Comparison of ENCODE assay signal across 20 cellular contexts in genomic region chr11:35540526-35540925, GRCh38. TPM values are rescaled to one million over a fixed set of nuclear protein-coding genes. Genes with fewer than 3 reads are reported as not detected.
DNase-seq lines count a peak whose midpoint lies in the region; ATAC-seq and TF ChIP-seq lines count a peak whose summit lies in the region.
"Had no signal": no experiment of that assay in that cellular context is flagged by ENCODE, and none has a peak within 500 bp of the region (broad histone marks: within the 10 kb centered on the region; RNA-seq: fewer than 3 reads in every experiment).

No MANE protein-coding gene starts in this region.

- H3K9me3 ChIP-seq in breast epithelium: no peaks in the 10 kb centered on the region
- no peaks in the 10 kb centered on the region for H3K9me3 ChIP-seq in adipocyte (ENCODE audit: control insufficient read depth, low read length)
- no peaks in the 10 kb centered on the region for H3K9me3 ChIP-seq in vagina
- H3K9me3 ChIP-seq in A673 (ENCODE audit: low read depth, low read length, poor library complexity, severe bottlenecking): no peaks in the 10 kb centered on the region
- no peaks in the 10 kb centered on the region for H3K9me3 ChIP-seq in lower lobe of right lung

- CTCF ChIA-PET in MCF 10A (lab: Yijun Ruan, JAX) (interaction anchor here (0.7 kb wide), 1 partner anchor 726 kb away, joined by 3 read pairs; no protein-coding TSS in a partner anchor), A673 (lab: Charles Lee) (no interaction called here)

- BruUV-seq in MCF 10A (replicated peaks; lab: Mats Ljungman, UMichigan) (no TSS peak), A673 (replicated peaks; lab: Mats Ljungman, UMichigan) (no TSS peak)

- H3K4me3 ChIP-seq in breast epithelium (no peak overlapping the region), adipocyte (ENCODE audit: low read length) (no peak overlapping the region), vagina (no peak overlapping the region), A673 (ENCODE audit: low read depth, low read length, poor library complexity, severe bottlenecking) (no peak overlapping the region), lower lobe of right lung (no peak overlapping the region)
- H3K4me3 ChIP-seq: skin epidermis had no signal

- H3K4me3 Mint-ChIP-seq in MCF 10A (ENCODE audit: unreplicated experiment) (no peak overlapping the region), glutamatergic neuron (ENCODE audit: unreplicated experiment) (no peak overlapping the region)
- H3K4me3 Mint-ChIP-seq: activated naive CD8-positive, alpha-beta T cell treated with anti-CD3 and anti-CD28 coated beads, Interleukin-2, amount 10 ng/mL, durations not matched to agents 7 days and 5 days; CD4-positive, alpha-beta memory T cell; WTC11 had no signal

- ATAC-seq in lower lobe of right lung: no peak
- ATAC-seq in GM21786 (IDR thresholded peaks at IDR 0.05; ENCODE audit: unreplicated experiment): no peak
- ATAC-seq: WTC11 had no signal

- H3K9me3 Mint-ChIP-seq in MCF 10A (ENCODE audit: unreplicated experiment): no peaks in the 10 kb centered on the region
- H3K9me3 Mint-ChIP-seq in glutamatergic neuron (ENCODE audit: unreplicated experiment): no peaks in the 10 kb centered on the region
- H3K9me3 Mint-ChIP-seq: activated naive CD8-positive, alpha-beta T cell treated with anti-CD3 and anti-CD28 coated beads, Interleukin-2, amount 10 ng/mL, durations not matched to agents 7 days and 5 days; CD4-positive, alpha-beta memory T cell; WTC11 had no signal

- no peak overlapping the region for H3K27ac Mint-ChIP-seq in MCF 10A (ENCODE audit: low read depth, unreplicated experiment)
- peak overlapping the region; percentile 53 for H3K27ac Mint-ChIP-seq in glutamatergic neuron (ENCODE audit: unreplicated experiment)
- H3K27ac Mint-ChIP-seq: activated naive CD8-positive, alpha-beta T cell treated with anti-CD3 and anti-CD28 coated beads, Interleukin-2, amount 10 ng/mL, durations not matched to agents 7 days and 5 days; CD4-positive, alpha-beta memory T cell; WTC11 had no signal

- no peaks in the 10 kb centered on the region for H3K27me3 ChIP-seq in breast epithelium
- H3K27me3 ChIP-seq in adipocyte (replicated peaks; ENCODE audit: control insufficient read depth, insufficient read depth, low read length): no peaks in the 10 kb centered on the region
- no peaks in the 10 kb centered on the region for H3K27me3 ChIP-seq in vagina
- H3K27me3 ChIP-seq in A673 (replicated peaks; ENCODE audit: insufficient read depth, low read depth, low read length, poor library complexity): peaks cover 51% of the 10 kb centered on the region
- H3K27me3 ChIP-seq in lower lobe of right lung (ENCODE audit: low read depth): no peaks in the 10 kb centered on the region

- H3K36me3 Mint-ChIP-seq in MCF 10A (ENCODE audit: insufficient read depth, unreplicated experiment) (no peaks in the 10 kb centered on the region), glutamatergic neuron (ENCODE audit: unreplicated experiment) (no peaks in the 10 kb centered on the region)
- H3K36me3 Mint-ChIP-seq: activated naive CD8-positive, alpha-beta T cell treated with anti-CD3 and anti-CD28 coated beads, Interleukin-2, amount 10 ng/mL, durations not matched to agents 7 days and 5 days; CD4-positive, alpha-beta memory T cell; WTC11 had no signal

- TF ChIP-seq POLR2A in breast epithelium (IDR thresholded peaks at IDR 0.05) (no peak), vagina (IDR thresholded peaks at IDR 0.05) (no peak)

- TF ChIP-seq CTCF in breast epithelium (IDR thresholded peaks at IDR 0.05) (no peak), MCF 10A (IDR thresholded peaks at IDR 0.05; ENCODE audit: unreplicated experiment) (no peak), glutamatergic neuron (IDR thresholded peaks at IDR 0.05; ENCODE audit: partially characterized antibody, unreplicated experiment) (no peak), vagina (IDR thresholded peaks at IDR 0.05) (no peak), A673 (conservative IDR thresholded peaks at IDR 0.05; ENCODE audit: low read depth, low read length) (no peak), lower lobe of right lung (IDR thresholded peaks at IDR 0.05) (no peak)

- DNase-seq in breast epithelium (ENCODE audit: low spot score in 2 of 2) (no peak), MCF 10A (ENCODE audit: unreplicated experiment) (no peak), adipocyte (ENCODE audit: low read depth) (no peak), glutamatergic neuron (no peak), vagina (ENCODE audit: extremely low spot score in 2 of 2) (peak in 1 of 2 donors; percentile 44), A673 (ENCODE audit: low spot score) (no peak), lower lobe of right lung (no peak)
- DNase-seq: activated naive CD8-positive, alpha-beta T cell treated with anti-CD3 and anti-CD28 coated beads, Interleukin-2, amount 10 ng/mL, durations not matched to agents 7 days and 5 days; caudate nucleus; CD4-positive, alpha-beta memory T cell; NCI-H1694; NCI-H446; stimulated activated CD4-positive, alpha-beta T cell treated with anti-CD3 and anti-CD28 coated beads, Interleukin-4, amount 100 ng/mL, for 4 hours; stimulated activated CD8-positive, alpha-beta memory T cell treated with anti-CD3 and anti-CD28 coated beads, Interleukin-4, amount 100 ng/mL, for 48 hours; T-helper 1 cell had no signal

- H3K27ac ChIP-seq in breast epithelium: peak overlapping the region; percentile 69 to 84
- H3K27ac ChIP-seq in vagina: peak overlapping the region; percentile 70
- H3K27ac ChIP-seq in A673 (ENCODE audit: low read depth, low read length, poor library complexity, severe bottlenecking): no peak overlapping the region
- no peak overlapping the region for H3K27ac ChIP-seq in lower lobe of right lung
- H3K27ac ChIP-seq: parathyroid adenoma had no signal

- POLR2A ChIA-PET in MCF 10A (lab: Yijun Ruan, JAX) (interaction anchor here (1.0 kb wide), 2 partner anchors 10 kb away, joined by 3 to 6 read pairs; no protein-coding TSS in a partner anchor), A673 (lab: Charles Lee; ENCODE audit: low non-redundant PET) (no interaction called here)

- peak overlapping the region; percentile 43 for H3K9ac ChIP-seq in adipocyte (ENCODE audit: low read length)
- H3K9ac ChIP-seq: parathyroid adenoma had no signal

- H3K4me1 Mint-ChIP-seq in MCF 10A (ENCODE audit: insufficient read depth, unreplicated experiment) (peaks cover 8% of the 10 kb centered on the region), glutamatergic neuron (ENCODE audit: low read depth, unreplicated experiment) (peaks cover 12% of the 10 kb centered on the region)
- H3K4me1 Mint-ChIP-seq: activated naive CD8-positive, alpha-beta T cell treated with anti-CD3 and anti-CD28 coated beads, Interleukin-2, amount 10 ng/mL, durations not matched to agents 7 days and 5 days; CD4-positive, alpha-beta memory T cell had no signal

- intact Hi-C loops in breast epithelium (cut with DNase I; ENCODE audit: low total_unique reads) (loop anchor here (2.0 kb wide), 1 partner anchor 70 kb away; no protein-coding TSS in a partner anchor), MCF 10A (cut with micrococcal nuclease) (no loop called here), vagina (cut with DNase I) (no loop called here), A673 (cut with micrococcal nuclease; ENCODE audit: unreplicated experiment) (no loop called here), lower lobe of right lung (cut with DNase I) (no loop called here)

- H3K27me3 Mint-ChIP-seq in MCF 10A (ENCODE audit: insufficient read depth, unreplicated experiment) (no peaks in the 10 kb centered on the region), glutamatergic neuron (ENCODE audit: unreplicated experiment) (peaks cover 2% of the 10 kb centered on the region)

- no peaks in the 10 kb centered on the region for H3K36me3 ChIP-seq in breast epithelium
- no peaks in the 10 kb centered on the region for H3K36me3 ChIP-seq in adipocyte (ENCODE audit: control insufficient read depth, insufficient read depth, low read length, severe bottlenecking)
- no peaks in the 10 kb centered on the region for H3K36me3 ChIP-seq in vagina
- H3K36me3 ChIP-seq in A673 (ENCODE audit: insufficient read depth, low read length, poor library complexity, severe bottlenecking): no peaks in the 10 kb centered on the region
- no peaks in the 10 kb centered on the region for H3K36me3 ChIP-seq in lower lobe of right lung

- H3K4me1 ChIP-seq in breast epithelium: no peaks in the 10 kb centered on the region
- peaks cover 38% of the 10 kb centered on the region for H3K4me1 ChIP-seq in adipocyte (ENCODE audit: control insufficient read depth, insufficient read depth, low read length)
- H3K4me1 ChIP-seq in vagina: peaks cover 29% of the 10 kb centered on the region
- peaks cover 3% of the 10 kb centered on the region for H3K4me1 ChIP-seq in A673 (ENCODE audit: insufficient read depth, low read length, poor library complexity, severe bottlenecking)
- no peaks in the 10 kb centered on the region for H3K4me1 ChIP-seq in lower lobe of right lung
- H3K4me1 ChIP-seq: parathyroid adenoma had no signal

RNA-seq across cellular contexts. Expression of gene PAMR1, which starts 15.1 kb away (rescaled TPM):
- total RNA-seq in breast epithelium: 10 to 100 TPM in 2 of 3 donors, 1 to 10 TPM in 1; 8.8 to 36.4 (median 11.3) TPM
- 0.51 TPM in 1 of 2 replicates, not detected in the other for total RNA-seq in MCF 10A (2022)
- 10.6 TPM for total RNA-seq in glutamatergic neuron (ENCODE audit: unreplicated experiment)
- total RNA-seq in vagina: 46.7 TPM
- total RNA-seq in A673 (2021): 0.39 and 0.62 TPM in 2 replicates
- total RNA-seq in lower lobe of right lung: 5.6 TPM
- total RNA-seq: activated naive CD8-positive, alpha-beta T cell treated with anti-CD3 and anti-CD28 coated beads, Interleukin-2, amount 10 ng/mL, durations not matched to agents 7 days and 5 days; CD4-positive, alpha-beta memory T cell; HT1080 had no signal

Comparison
In these comparisons a context has a peak if more than half of its experiments do, and no peak if none do; other contexts are left out.
1. H3K27ac ChIP-seq: peak in breast epithelium (2 of 2) and vagina (single experiment); none in A673 (single experiment) and lower lobe of right lung (single experiment).